ENCODE assay signal across 1 cellular context in the genomic region with DNA sequence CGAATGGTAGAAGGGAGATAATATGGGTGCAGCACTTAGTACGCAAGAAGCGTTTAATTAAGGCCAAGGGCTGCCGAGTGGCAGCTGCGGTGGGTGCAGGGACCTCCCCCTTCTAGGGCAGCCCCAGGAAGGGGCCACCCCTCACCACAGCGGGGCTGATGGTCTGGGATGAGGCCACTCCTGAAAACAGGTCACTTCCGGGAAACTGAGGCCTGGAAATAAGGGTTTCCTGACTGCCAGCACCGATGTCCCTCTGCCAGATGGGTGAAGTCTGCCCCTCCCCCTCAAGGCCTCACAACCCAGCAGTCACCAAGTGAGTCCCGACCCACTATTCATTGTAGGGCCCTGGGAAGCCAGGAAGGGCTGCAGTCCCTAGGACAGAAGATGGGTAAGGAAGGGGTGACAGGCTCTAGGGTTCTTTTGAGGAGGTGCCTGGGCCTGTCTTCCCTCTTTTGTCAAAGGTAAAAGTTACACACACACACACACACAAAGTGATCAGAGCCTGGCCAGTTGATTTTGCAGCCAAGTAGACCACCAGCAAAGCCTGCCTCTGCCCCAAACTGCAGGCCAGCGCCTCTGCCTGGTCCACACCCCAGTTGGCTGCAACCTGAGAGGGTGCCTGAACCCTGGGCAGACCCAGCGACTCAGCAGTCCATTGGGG.
TF ChIP-seq lines count a peak whose summit lies in the region.

No MANE protein-coding gene starts in this region.

TF ChIP-seq in WTC11, 78 proteins besides CTCF, POLR2A, EP300 and RAD21 (continued from another document):
- TF ChIP-seq, protein P1, sequence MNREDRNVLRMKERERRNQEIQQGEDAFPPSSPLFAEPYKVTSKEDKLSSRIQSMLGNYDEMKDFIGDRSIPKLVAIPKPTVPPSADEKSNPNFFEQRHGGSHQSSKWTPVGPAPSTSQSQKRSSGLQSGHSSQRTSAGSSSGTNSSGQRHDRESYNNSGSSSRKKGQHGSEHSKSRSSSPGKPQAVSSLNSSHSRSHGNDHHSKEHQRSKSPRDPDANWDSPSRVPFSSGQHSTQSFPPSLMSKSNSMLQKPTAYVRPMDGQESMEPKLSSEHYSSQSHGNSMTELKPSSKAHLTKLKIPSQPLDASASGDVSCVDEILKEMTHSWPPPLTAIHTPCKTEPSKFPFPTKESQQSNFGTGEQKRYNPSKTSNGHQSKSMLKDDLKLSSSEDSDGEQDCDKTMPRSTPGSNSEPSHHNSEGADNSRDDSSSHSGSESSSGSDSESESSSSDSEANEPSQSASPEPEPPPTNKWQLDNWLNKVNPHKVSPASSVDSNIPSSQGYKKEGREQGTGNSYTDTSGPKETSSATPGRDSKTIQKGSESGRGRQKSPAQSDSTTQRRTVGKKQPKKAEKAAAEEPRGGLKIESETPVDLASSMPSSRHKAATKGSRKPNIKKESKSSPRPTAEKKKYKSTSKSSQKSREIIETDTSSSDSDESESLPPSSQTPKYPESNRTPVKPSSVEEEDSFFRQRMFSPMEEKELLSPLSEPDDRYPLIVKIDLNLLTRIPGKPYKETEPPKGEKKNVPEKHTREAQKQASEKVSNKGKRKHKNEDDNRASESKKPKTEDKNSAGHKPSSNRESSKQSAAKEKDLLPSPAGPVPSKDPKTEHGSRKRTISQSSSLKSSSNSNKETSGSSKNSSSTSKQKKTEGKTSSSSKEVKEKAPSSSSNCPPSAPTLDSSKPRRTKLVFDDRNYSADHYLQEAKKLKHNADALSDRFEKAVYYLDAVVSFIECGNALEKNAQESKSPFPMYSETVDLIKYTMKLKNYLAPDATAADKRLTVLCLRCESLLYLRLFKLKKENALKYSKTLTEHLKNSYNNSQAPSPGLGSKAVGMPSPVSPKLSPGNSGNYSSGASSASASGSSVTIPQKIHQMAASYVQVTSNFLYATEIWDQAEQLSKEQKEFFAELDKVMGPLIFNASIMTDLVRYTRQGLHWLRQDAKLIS (CRISPR knock-in tag; IDR thresholded peaks at IDR 0.05; ENCODE audit: borderline replicate concordance), result no peak
- TF ChIP-seq FOXP1 (CRISPR knock-in tag; IDR thresholded peaks at IDR 0.05; ENCODE audit: borderline replicate concordance), result no peak
TF ChIP-seq in WTC11: peak in this region for 7.
